Comparison of ENCODE assay signal across 19 cellular contexts in the genomic region with DNA sequence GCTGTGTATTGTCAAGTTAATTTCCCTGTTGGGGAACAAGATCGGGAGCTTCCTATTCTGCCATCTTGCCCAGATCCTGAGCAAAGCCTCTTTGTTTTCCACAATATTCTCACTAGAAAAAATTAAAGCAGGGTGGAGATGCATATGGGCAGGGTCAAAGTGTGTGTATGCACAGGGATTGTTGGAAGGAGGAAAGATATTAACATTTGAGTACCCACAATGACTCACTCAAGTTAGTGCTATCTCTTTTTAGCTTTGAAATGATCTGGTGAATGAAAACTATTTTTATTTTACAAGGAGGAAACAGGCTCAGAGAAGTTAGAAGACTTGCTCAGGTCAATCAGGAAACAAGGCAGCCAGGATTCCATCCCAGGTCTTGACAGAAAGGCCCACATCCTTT. TPM values are rescaled to one million over a fixed set of nuclear protein-coding genes. Genes with fewer than 3 reads are reported as not detected.
DNase-seq lines count a peak whose midpoint lies in the region; ATAC-seq and TF ChIP-seq lines count a peak whose summit lies in the region.
"Had no signal": no experiment of that assay in that cellular context is flagged by ENCODE, and none has a peak within 500 bp of the region (broad histone marks: within the 10 kb centered on the region; RNA-seq: fewer than 3 reads in every experiment).

No MANE protein-coding gene starts in this region.

- H3K27ac ChIP-seq in ACC112 (ENCODE audit: low read depth, low read length) = peak overlapping the region; percentile 62

- DNase-seq in chondrocyte (ENCODE audit: low spot score) (no peak), left colon (no peak), NCI-H69 (lab: John Stamatoyannopoulos, UW) (no peak), DMS79 treated with DMSO at 0.1 percent for 48 hours (lab: John Stamatoyannopoulos, UW) (no peak)
- no peak for DNase-seq in activated CD4-positive, CD25-positive, alpha-beta regulatory T cell treated with anti-CD3 and anti-CD28 coated beads, Interleukin-2, amount 50 U/mL, for 72 hours
- DNase-seq: activated CD4-positive, alpha-beta T cell treated with anti-CD3 and anti-CD28 coated beads, Interleukin-2, amount 50 U/mL, for 4 hours; activated T-cell treated with anti-CD3 and anti-CD28 coated beads, Interleukin-2, amount 50 U/mL, for 4 hours; effector memory CD4-positive, alpha-beta T cell; naive B cell; NCI-H187 treated with DMSO at 0.1 percent for 48 hours; NCI-H524 had no signal

- peak overlapping the region; percentile 88 for H3K27ac Mint-ChIP-seq in chondrocyte (ENCODE audit: unreplicated experiment)
- H3K27ac Mint-ChIP-seq: activated naive CD4-positive, alpha-beta T cell treated with anti-CD3 and anti-CD28 coated beads, Interleukin-2, amount 50 U/mL, for 72 hours; naive B cell; stimulated activated naive CD8-positive, alpha-beta T cell treated with anti-CD3 and anti-CD28 coated beads, Interleukin-15, Interleukin-2, amounts not matched to agents 100 ng/mL and 50 ng/mL, for 24 hours had no signal

- H3K4me3 ChIP-seq in ACC112 (ENCODE audit: low read depth, low read length) = peak overlapping the region; percentile 13; the same call in 1 of the 2 replicates
- H3K4me3 ChIP-seq: MG63 had no signal

- no peak for TF ChIP-seq CTCF in chondrocyte (IDR thresholded peaks at IDR 0.05)

- peak overlapping the region; percentile 7 for H3K4me3 Mint-ChIP-seq in chondrocyte (ENCODE audit: unreplicated experiment)
- H3K4me3 Mint-ChIP-seq: activated T-cell treated with anti-CD3 and anti-CD28 coated beads, Interleukin-2, amount 50 U/mL, for 4 hours; naive B cell; stimulated activated naive CD8-positive, alpha-beta T cell treated with anti-CD3 and anti-CD28 coated beads, Interleukin-15, Interleukin-2, amounts not matched to agents 100 ng/mL and 50 ng/mL, for 24 hours had no signal

- intact Hi-C loops in left colon (cut with DNase I, micrococcal nuclease) = no loop called here

- H3K27me3 ChIP-seq in ACC112 (ENCODE audit: insufficient read depth, low read length) = no peaks in the 10 kb centered on the region
- H3K27me3 ChIP-seq: MG63 had no signal

- TF ChIP-seq RAD21 in Ishikawa (IDR thresholded peaks at IDR 0.05; ENCODE audit: low read depth) = no peak

- ATAC-seq in left colon = peak; percentile 86
- no peak for ATAC-seq in GM19397 (IDR thresholded peaks at IDR 0.05; ENCODE audit: unreplicated experiment)
- ATAC-seq: activated naive CD4-positive, alpha-beta T cell treated with anti-CD3 and anti-CD28 coated beads, Interleukin-2, amount 50 U/mL, for 72 hours; activated T-cell treated with anti-CD3 and anti-CD28 coated beads, Interleukin-2, amount 50 U/mL, for 4 hours had no signal

- peaks cover 25% of the 10 kb centered on the region for H3K4me1 ChIP-seq in ACC112 (ENCODE audit: control insufficient read depth, insufficient read depth, low read length, unreplicated experiment)

- H3K27me3 Mint-ChIP-seq in chondrocyte (ENCODE audit: low read depth) = no peaks in the 10 kb centered on the region

- peaks cover 15% of the 10 kb centered on the region for H3K9me3 Mint-ChIP-seq in chondrocyte (ENCODE audit: low read depth)

- no peak overlapping the region for H2AFZ ChIP-seq in ACC112 (ENCODE audit: low read length, unreplicated experiment)

- H3K4me1 Mint-ChIP-seq in chondrocyte (ENCODE audit: low read depth) = peaks cover 35% of the 10 kb centered on the region

- no peaks in the 10 kb centered on the region for H3K79me2 ChIP-seq in ACC112 (ENCODE audit: control insufficient read depth, insufficient read depth, low read length, unreplicated experiment)

- TF ChIP-seq EP300 in Ishikawa (IDR thresholded peaks at IDR 0.05; ENCODE audit: borderline replicate concordance) = no peak

- no peaks in the 10 kb centered on the region for H3K36me3 ChIP-seq in ACC112 (ENCODE audit: insufficient read depth, low read length)
- H3K36me3 ChIP-seq: MG63 had no signal

- peaks cover 25% of the 10 kb centered on the region for H3K36me3 Mint-ChIP-seq in chondrocyte (ENCODE audit: low read depth)

TF ChIP-seq in Ishikawa, 13 proteins besides CTCF, POLR2A, EP300 and RAD21:
- TF ChIP-seq YY1 (IDR thresholded peaks at IDR 0.05; ENCODE audit: low read depth) (0 out of 2 replicates have a peak, but pooled peaks have one; percentile 2), CREB1 (IDR thresholded peaks at IDR 0.05; ENCODE audit: low read depth) (no peak)

RNA-seq across cellular contexts. Expression of gene BTBD16, which starts 6.7 kb away (rescaled TPM):
- 0.10 to 0.29 TPM in 2 of 3 replicates, not detected in the other for total RNA-seq in chondrocyte
- total RNA-seq in left colon = under 1 TPM; 0.14 to 0.15 TPM
- total RNA-seq: activated naive CD4-positive, alpha-beta T cell treated with anti-CD3 and anti-CD28 coated beads, Interleukin-2, amount 50 U/mL, for 72 hours; activated T-cell treated with anti-CD3 and anti-CD28 coated beads, Interleukin-2, amount 50 U/mL, for 4 hours; cardiac septum; H1 had no signal
